Comparison of ENCODE assay signal across 18 cellular contexts in genomic region chr2:156157670-156158069, GRCh38.
DNase-seq lines count a peak whose midpoint lies in the region; ATAC-seq and TF ChIP-seq lines count a peak whose summit lies in the region.
"Had no signal": no experiment of that assay in that cellular context is flagged by ENCODE, and none has a peak within 500 bp of the region (broad histone marks: within the 10 kb centered on the region; RNA-seq: fewer than 3 reads in every experiment).

No MANE protein-coding gene starts in this region.

- no peak for TF ChIP-seq CTCF in MCF 10A (IDR thresholded peaks at IDR 0.05; ENCODE audit: unreplicated experiment)
- TF ChIP-seq CTCF in breast epithelium (IDR thresholded peaks at IDR 0.05) = no peak
- TF ChIP-seq CTCF in foreskin keratinocyte (conservative IDR thresholded peaks at IDR 0.05) = peak; percentile 23
- no peak for TF ChIP-seq CTCF in suprapubic skin (IDR thresholded peaks at IDR 0.05)

- H3K27ac Mint-ChIP-seq in MCF 10A (ENCODE audit: low read depth, unreplicated experiment) = no peak overlapping the region
- no peak overlapping the region for H3K27ac Mint-ChIP-seq in stimulated activated naive B cell treated with anti-CD40 and anti-IgM and Interleukin-4, amounts not matched to agents 10 μg/mL and 1 μg/mL and 100 μg/mL, for 72 hours
- H3K27ac Mint-ChIP-seq: activated CD4-positive, alpha-beta T cell treated with anti-CD3 and anti-CD28 coated beads, Interleukin-2, amount 10 ng/mL, durations not matched to agents 24 days and 14 days; activated naive CD8-positive, alpha-beta T cell; mesothelial cell of epicardium had no signal

- H3K4me3 ChIP-seq in breast epithelium (no peak overlapping the region), suprapubic skin (no peak overlapping the region)
- H3K4me3 ChIP-seq: gastrocnemius medialis, skin epidermis had no signal

- no peaks in the 10 kb centered on the region for H3K27me3 Mint-ChIP-seq in MCF 10A (ENCODE audit: insufficient read depth, unreplicated experiment)
- no peaks in the 10 kb centered on the region for H3K27me3 Mint-ChIP-seq in stimulated activated naive B cell treated with anti-CD40 and anti-IgM and Interleukin-4, amounts not matched to agents 10 μg/mL and 1 μg/mL and 100 μg/mL, for 72 hours

- H3K9me3 Mint-ChIP-seq in MCF 10A (ENCODE audit: unreplicated experiment) = no peaks in the 10 kb centered on the region
- H3K9me3 Mint-ChIP-seq in stimulated activated naive B cell treated with anti-CD40 and anti-IgM and Interleukin-4, amounts not matched to agents 10 μg/mL and 1 μg/mL and 100 μg/mL, for 72 hours = no peaks in the 10 kb centered on the region
- H3K9me3 Mint-ChIP-seq: activated CD4-positive, alpha-beta T cell treated with anti-CD3 and anti-CD28 coated beads, Interleukin-2, amount 10 ng/mL, durations not matched to agents 24 days and 14 days; central memory CD8-positive, alpha-beta T cell; mesothelial cell of epicardium had no signal

- no peak overlapping the region for H3K27ac ChIP-seq in breast epithelium
- H3K27ac ChIP-seq in foreskin keratinocyte = no peak overlapping the region
- H3K27ac ChIP-seq in suprapubic skin = no peak overlapping the region
- H3K27ac ChIP-seq: gastrocnemius medialis, skin epidermis had no signal

- no peaks in the 10 kb centered on the region for H3K27me3 ChIP-seq in breast epithelium
- no peaks in the 10 kb centered on the region for H3K27me3 ChIP-seq in foreskin keratinocyte
- no peaks in the 10 kb centered on the region for H3K27me3 ChIP-seq in suprapubic skin
- H3K27me3 ChIP-seq: gastrocnemius medialis had no signal

- no peaks in the 10 kb centered on the region for H3K4me1 ChIP-seq in breast epithelium
- H3K4me1 ChIP-seq in foreskin keratinocyte = no peaks in the 10 kb centered on the region
- H3K4me1 ChIP-seq in suprapubic skin = no peaks in the 10 kb centered on the region
- H3K4me1 ChIP-seq: gastrocnemius medialis had no signal

- CTCF ChIA-PET in MCF 10A (lab: Yijun Ruan, JAX) = interaction anchor here (1.3 kb wide), 1 partner anchor 11 kb away, joined by 5 read pairs; no protein-coding TSS in a partner anchor

- no peaks in the 10 kb centered on the region for H3K9me3 ChIP-seq in breast epithelium
- H3K9me3 ChIP-seq in suprapubic skin = no peaks in the 10 kb centered on the region
- H3K9me3 ChIP-seq: gastrocnemius medialis had no signal

- no peak for TF ChIP-seq EP300 in suprapubic skin (IDR thresholded peaks at IDR 0.05)

- no peaks in the 10 kb centered on the region for H3K36me3 Mint-ChIP-seq in MCF 10A (ENCODE audit: insufficient read depth, unreplicated experiment)
- no peaks in the 10 kb centered on the region for H3K36me3 Mint-ChIP-seq in stimulated activated naive B cell treated with anti-CD40 and anti-IgM and Interleukin-4, amounts not matched to agents 10 μg/mL and 1 μg/mL and 100 μg/mL, for 72 hours
- H3K36me3 Mint-ChIP-seq: activated naive CD8-positive, alpha-beta T cell; mesothelial cell of epicardium had no signal

- TF ChIP-seq POLR2A in breast epithelium (IDR thresholded peaks at IDR 0.05) = no peak
- TF ChIP-seq POLR2A in suprapubic skin (IDR thresholded peaks at IDR 0.05) = no peak

- BruUV-seq in MCF 10A (replicated peaks; lab: Mats Ljungman, UMichigan) = no TSS peak

- no peak overlapping the region for H3K4me3 Mint-ChIP-seq in MCF 10A (ENCODE audit: unreplicated experiment)
- no peak overlapping the region for H3K4me3 Mint-ChIP-seq in stimulated activated naive B cell treated with anti-CD40 and anti-IgM and Interleukin-4, amounts not matched to agents 10 μg/mL and 1 μg/mL and 100 μg/mL, for 72 hours
- H3K4me3 Mint-ChIP-seq: activated CD4-positive, alpha-beta T cell treated with anti-CD3 and anti-CD28 coated beads, Interleukin-2, amount 10 ng/mL, durations not matched to agents 24 days and 14 days; activated naive CD8-positive, alpha-beta T cell; central memory CD8-positive, alpha-beta T cell; mesothelial cell of epicardium had no signal

- POLR2A ChIA-PET in MCF 10A (lab: Yijun Ruan, JAX) = no interaction called here

- WGBS in suprapubic skin = 44% methylated on average over 1 of the region's 1 CpG

- intact Hi-C loops in MCF 10A (cut with micrococcal nuclease) (no loop called here), breast epithelium (cut with DNase I; ENCODE audit: low total_unique reads) (no loop called here)

- DNase-seq in MCF 10A (ENCODE audit: unreplicated experiment) = peak; percentile 1
- DNase-seq in breast epithelium (ENCODE audit: low spot score in 2 of 2) = no peak
- DNase-seq in NCI-H345 (lab: John Stamatoyannopoulos, UW) = peak; percentile 32
- no peak for DNase-seq in foreskin keratinocyte
- DNase-seq in stimulated activated naive B cell treated with anti-CD40 and anti-IgM and Interleukin-4, amounts not matched to agents 10 μg/mL and 1 μg/mL and 100 μg/mL, for 72 hours = no peak
- DNase-seq in suprapubic skin (ENCODE audit: low spot score in 2 of 2) = no peak
- no peak for DNase-seq in NCI-H1048 (lab: John Stamatoyannopoulos, UW)
- DNase-seq: activated CD4-positive, alpha-beta T cell treated with anti-CD3 and anti-CD28 coated beads, Interleukin-2, amount 10 ng/mL, durations not matched to agents 24 days and 14 days; gastrocnemius medialis; NCI-H1105 treated with DMSO at 0.1 percent for 48 hours; NCI-H774; T-helper 2 cell; trophoblast cell had no signal

- H3K4me1 Mint-ChIP-seq in MCF 10A (ENCODE audit: insufficient read depth, unreplicated experiment) = no peaks in the 10 kb centered on the region
- H3K4me1 Mint-ChIP-seq in stimulated activated naive B cell treated with anti-CD40 and anti-IgM and Interleukin-4, amounts not matched to agents 10 μg/mL and 1 μg/mL and 100 μg/mL, for 72 hours = no peaks in the 10 kb centered on the region
- H3K4me1 Mint-ChIP-seq: activated CD4-positive, alpha-beta T cell treated with anti-CD3 and anti-CD28 coated beads, Interleukin-2, amount 10 ng/mL, durations not matched to agents 24 days and 14 days; central memory CD8-positive, alpha-beta T cell; mesothelial cell of epicardium had no signal

- ATAC-seq in foreskin keratinocyte (no peak), GM21737 (IDR thresholded peaks at IDR 0.05; ENCODE audit: unreplicated experiment) (no peak)
- peak; percentile 53 to 56 for ATAC-seq in stimulated activated naive B cell treated with anti-CD40 and anti-IgM and Interleukin-4, amounts not matched to agents 10 μg/mL and 1 μg/mL and 100 μg/mL, for 72 hours (replicated peaks)
- ATAC-seq: gastrocnemius medialis had no signal

- H3K36me3 ChIP-seq in breast epithelium (no peaks in the 10 kb centered on the region), suprapubic skin (no peaks in the 10 kb centered on the region)
- H3K36me3 ChIP-seq: gastrocnemius medialis had no signal

Comparison
In these comparisons a context has a peak if more than half of its experiments do, and no peak if none do; other contexts are left out.
1. DNase-seq: peak in MCF 10A (single experiment) and NCI-H345 (single experiment); none in breast epithelium (0 of 2), foreskin keratinocyte (0 of 2), stimulated activated naive B cell treated with anti-CD40 and anti-IgM and Interleukin-4, amounts not matched to agents 10 μg/mL and 1 μg/mL and 100 μg/mL, for 72 hours (single experiment), suprapubic skin (0 of 2) and NCI-H1048 (single experiment).
2. ATAC-seq: peak in stimulated activated naive B cell treated with anti-CD40 and anti-IgM and Interleukin-4, amounts not matched to agents 10 μg/mL and 1 μg/mL and 100 μg/mL, for 72 hours (2 of 2); none in foreskin keratinocyte (single experiment) and GM21737 (single experiment).